20 cellular contexts compared by ENCODE assay signal in the genomic region with DNA sequence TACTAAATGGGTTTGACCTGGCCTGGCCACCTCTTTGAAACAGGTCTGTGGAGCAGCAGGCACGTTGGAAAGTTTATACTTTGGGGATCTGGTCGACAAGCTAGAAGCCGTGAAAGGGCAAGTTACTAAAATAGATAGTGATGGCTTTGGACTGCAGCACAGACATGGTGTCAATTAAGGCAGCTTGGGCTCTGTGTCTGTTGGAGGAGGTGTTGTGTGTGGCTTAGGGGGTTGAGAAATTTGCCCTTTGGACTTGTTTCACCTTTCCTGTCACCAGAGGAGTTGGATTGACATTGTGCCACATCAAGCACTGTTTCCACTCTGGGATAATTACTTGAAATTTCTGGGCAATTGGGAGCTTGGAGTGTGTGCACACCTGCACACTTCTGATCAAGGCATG.
"Had no signal": no experiment of that assay in that cellular context is flagged by ENCODE, and none has a peak within 500 bp of the region (broad histone marks: within the 10 kb centered on the region; RNA-seq: fewer than 3 reads in every experiment).

No MANE protein-coding gene starts in this region.

- DNase-seq: central memory CD4-positive, alpha-beta T cell; dorsolateral prefrontal cortex; effector CD4-positive, alpha-beta T cell; head of caudate nucleus; hippocampal formation; natural killer cell; occipital lobe; ovary; posterior cingulate gyrus; retina; sigmoid colon; spleen; stimulated activated CD4-positive, alpha-beta T cell treated with anti-CD3 and anti-CD28 coated beads, Interleukin-4, amount 100 ng/mL, for 4 hours; stimulated activated naive CD8-positive, alpha-beta T cell treated with anti-CD3 and anti-CD28 coated beads, Interleukin-15, Interleukin-2, amounts not matched to agents 100 U/mL and 50 U/mL, for 24 hours; upper lobe of left lung had no signal

- H3K4me3 ChIP-seq: dorsolateral prefrontal cortex, lung, ovary, sigmoid colon, skin epidermis, spleen, thoracic aorta, tibial nerve, upper lobe of left lung had no signal

- H3K27ac ChIP-seq: dorsolateral prefrontal cortex, ovary, sigmoid colon, skin epidermis, spleen, thoracic aorta, tibial nerve, upper lobe of left lung had no signal

- ATAC-seq: natural killer cell; stimulated activated memory B cell treated with anti-CD40 and anti-IgM and Interleukin-4, amounts not matched to agents 10 μg/mL and 1 μg/mL and 100 μg/mL, for 72 hours; stimulated activated naive CD8-positive, alpha-beta T cell treated with anti-CD3 and anti-CD28 coated beads, Interleukin-15, Interleukin-2, amounts not matched to agents 100 U/mL and 50 U/mL, for 24 hours had no signal

- H3K27me3 ChIP-seq: ovary, sigmoid colon, tibial nerve, upper lobe of left lung had no signal

- H3K9me3 ChIP-seq: ovary, sigmoid colon, spleen, thoracic aorta, tibial nerve, upper lobe of left lung had no signal

- H3K4me1 ChIP-seq: sigmoid colon, spleen, tibial nerve, upper lobe of left lung had no signal

- H3K36me3 ChIP-seq: ovary, sigmoid colon, spleen, thoracic aorta, tibial nerve, upper lobe of left lung had no signal
